In genomic region chr5:177303121-177303924, GRCh38 we compare ENCODE assay signal across 8 cellular contexts. TPM values are rescaled to one million over a fixed set of nuclear protein-coding genes. Genes with fewer than 3 reads are reported as not detected.
DNase-seq lines count a peak whose midpoint lies in the region; TF ChIP-seq lines count a peak whose summit lies in the region.

PRELID1 (plus strand) TSS chr5:177303799; CDS start chr5:177303986, 187 bp downstream.
RAB24 (minus strand) TSS chr5:177303719; CDS start chr5:177303288, 431 bp downstream.

- TF ChIP-seq CTCF in GM12872 (IDR thresholded peaks at IDR 0.05; ENCODE audit: insufficient read depth, low read depth, low read length) (peak; percentile 41; the same call in 2 of the 3 replicates), HFFc6 (IDR thresholded peaks at IDR 0.05) (peak; percentile 66), right atrium auricular region (IDR thresholded peaks at IDR 0.05) (peak; percentile 26 to 54), uterus (IDR thresholded peaks at IDR 0.05) (peak in 3 of 4 experiments; percentile 30 to 33 (median 30))

- peak within 1 kb of the TSS; percentile 85 for H3K27ac ChIP-seq in right atrium auricular region
- H3K27ac ChIP-seq in uterus, result peak within 1 kb of the TSS; percentile 66 to 79

- peak within 1 kb of the TSS; percentile 90 to 96 for H3K4me3 ChIP-seq in right atrium auricular region
- peak within 1 kb of the TSS; percentile 67 to 85 for H3K4me3 ChIP-seq in uterus

- H3K4me1 ChIP-seq in right atrium auricular region (peaks cover 0 to 53% of the 10 kb centered on the region in 2 donors), uterus (peaks cover 0 to 12% of the 10 kb centered on the region in 2 donors)

- H3K4me3 Mint-ChIP-seq in HFFc6, result peak within 1 kb of the TSS; percentile 95

- no peaks in the 10 kb centered on the region for H3K9me3 ChIP-seq in right atrium auricular region
- no peaks in the 10 kb centered on the region for H3K9me3 ChIP-seq in uterus

- intact Hi-C loops in uterus (cut with DNase I; ENCODE audit: low total_unique reads), result loop anchor here (10.0 kb wide), 1 partner anchor 189 kb away; no protein-coding TSS in a partner anchor

- TF ChIP-seq POLR2A in uterus (IDR thresholded peaks at IDR 0.05), result peak; percentile 18 to 69

- DNase-seq in HFFc6 (peak; percentile 76), NCI-H1092 treated with DMSO at 0.1 percent for 48 hours (lab: John Stamatoyannopoulos, UW) (peak; percentile 53), T-helper 2 cell (peak; percentile 80 to 94 (median 84)), amygdala (lab: John Stamatoyannopoulos, UW) (peak in 53 of 56 donors; percentile 27 to 93 (median 73)), right atrium auricular region (ENCODE audit: low spot score) (peak; percentile 87), putamen (ENCODE audit: low spot score) (peak; percentile 85), uterus (peak; percentile 83 to 87)

- peaks cover 20% of the 10 kb centered on the region for H3K27me3 Mint-ChIP-seq in HFFc6 (ENCODE audit: insufficient read depth)

- peak within 1 kb of the TSS; percentile 84 for H3K27ac Mint-ChIP-seq in HFFc6

- H3K4me1 Mint-ChIP-seq in HFFc6 (ENCODE audit: low read depth), result peaks cover 58% of the 10 kb centered on the region

- H3K36me3 ChIP-seq in right atrium auricular region (peaks cover 14% of the 10 kb centered on the region), uterus (no peaks in the 10 kb centered on the region)

- peaks cover 35% of the 10 kb centered on the region for H3K36me3 Mint-ChIP-seq in HFFc6 (ENCODE audit: low read depth)

- H3K9me3 Mint-ChIP-seq in HFFc6, result no peaks in the 10 kb centered on the region

- H3K27me3 ChIP-seq in right atrium auricular region (no peaks in the 10 kb centered on the region), uterus (no peaks in the 10 kb centered on the region)

RNA-seq across cellular contexts. Expression of gene PRELID1, which starts in this region (rescaled TPM):
- total RNA-seq in HFFc6 (2021; fragmentation: NEBNext Ultra II Directional; extraction: Animal tissue kit (Norgen Biotek cat#: 25700)), result 100 to 1,000 TPM; 182 to 225 (median 217) TPM
- total RNA-seq in right atrium auricular region, result 10 to 100 TPM; 26.7 to 44.3 TPM
- 10 to 100 TPM; 25.4 to 73.1 (median 49.0) TPM for total RNA-seq in uterus

RNA-seq across cellular contexts. Expression of gene RAB24, which starts in this region (rescaled TPM):
- total RNA-seq in HFFc6 (2021; fragmentation: NEBNext Ultra II Directional; extraction: Animal tissue kit (Norgen Biotek cat#: 25700)), result 10 to 100 TPM; 23.3 to 31.4 (median 26.4) TPM
- total RNA-seq in right atrium auricular region, result 10 to 100 TPM; 14.8 to 14.9 TPM
- 10 to 100 TPM in 3 of 4 donors, 1 to 10 TPM in 1; 8.2 to 62.0 (median 19.3) TPM for total RNA-seq in uterus

Comparison
In these comparisons a context has a peak if more than half of its experiments do, and no peak if none do; other contexts are left out.
1. Peak in every context shown above with its lines: DNase-seq, H3K4me3 ChIP-seq and H3K27ac ChIP-seq.